1 cellular context compared by ENCODE assay signal in the genomic region with DNA sequence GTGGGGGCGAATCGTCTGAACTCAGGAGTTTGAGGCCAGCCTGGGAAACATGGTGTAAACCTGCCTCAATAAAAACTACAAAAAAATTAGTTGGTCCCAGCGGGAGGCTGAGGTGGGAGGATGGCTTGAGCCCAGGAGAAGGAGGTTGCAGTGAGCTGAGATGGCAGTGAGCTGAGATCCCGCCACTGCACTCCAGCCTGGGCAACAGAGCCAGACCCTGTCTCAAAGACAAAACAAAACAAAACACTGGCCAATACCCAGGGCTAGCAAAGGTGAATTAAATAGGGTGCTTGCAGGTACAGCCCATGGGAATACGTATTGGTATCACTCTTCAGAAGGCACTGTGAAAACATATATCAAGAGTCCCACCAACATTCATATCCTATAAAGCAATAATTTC.
TF ChIP-seq lines count a peak whose summit lies in the region.

No MANE protein-coding gene starts in this region.

TF ChIP-seq in HepG2, 621 proteins besides CTCF, POLR2A, EP300 and RAD21:
- TF ChIP-seq, protein P1, sequence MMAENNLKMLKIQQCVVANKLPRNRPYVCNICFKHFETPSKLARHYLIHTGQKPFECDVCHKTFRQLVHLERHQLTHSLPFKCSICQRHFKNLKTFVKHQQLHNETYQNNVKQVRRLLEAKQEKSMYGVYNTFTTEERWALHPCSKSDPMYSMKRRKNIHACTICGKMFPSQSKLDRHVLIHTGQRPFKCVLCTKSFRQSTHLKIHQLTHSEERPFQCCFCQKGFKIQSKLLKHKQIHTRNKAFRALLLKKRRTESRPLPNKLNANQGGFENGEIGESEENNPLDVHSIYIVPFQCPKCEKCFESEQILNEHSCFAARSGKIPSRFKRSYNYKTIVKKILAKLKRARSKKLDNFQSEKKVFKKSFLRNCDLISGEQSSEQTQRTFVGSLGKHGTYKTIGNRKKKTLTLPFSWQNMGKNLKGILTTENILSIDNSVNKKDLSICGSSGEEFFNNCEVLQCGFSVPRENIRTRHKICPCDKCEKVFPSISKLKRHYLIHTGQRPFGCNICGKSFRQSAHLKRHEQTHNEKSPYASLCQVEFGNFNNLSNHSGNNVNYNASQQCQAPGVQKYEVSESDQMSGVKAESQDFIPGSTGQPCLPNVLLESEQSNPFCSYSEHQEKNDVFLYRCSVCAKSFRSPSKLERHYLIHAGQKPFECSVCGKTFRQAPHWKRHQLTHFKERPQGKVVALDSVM (CRISPR knock-in tag; IDR thresholded peaks at IDR 0.05): peak; percentile 47; the same call in 1 of the 2 replicates
- TF ChIP-seq TP53 (CRISPR knock-in tag; conservative IDR thresholded peaks at IDR 0.05) (no peak), ZNF121 (CRISPR knock-in tag; IDR thresholded peaks at IDR 0.05) (peak; percentile 85)
